8 cellular contexts compared by ENCODE assay signal in the genomic region with DNA sequence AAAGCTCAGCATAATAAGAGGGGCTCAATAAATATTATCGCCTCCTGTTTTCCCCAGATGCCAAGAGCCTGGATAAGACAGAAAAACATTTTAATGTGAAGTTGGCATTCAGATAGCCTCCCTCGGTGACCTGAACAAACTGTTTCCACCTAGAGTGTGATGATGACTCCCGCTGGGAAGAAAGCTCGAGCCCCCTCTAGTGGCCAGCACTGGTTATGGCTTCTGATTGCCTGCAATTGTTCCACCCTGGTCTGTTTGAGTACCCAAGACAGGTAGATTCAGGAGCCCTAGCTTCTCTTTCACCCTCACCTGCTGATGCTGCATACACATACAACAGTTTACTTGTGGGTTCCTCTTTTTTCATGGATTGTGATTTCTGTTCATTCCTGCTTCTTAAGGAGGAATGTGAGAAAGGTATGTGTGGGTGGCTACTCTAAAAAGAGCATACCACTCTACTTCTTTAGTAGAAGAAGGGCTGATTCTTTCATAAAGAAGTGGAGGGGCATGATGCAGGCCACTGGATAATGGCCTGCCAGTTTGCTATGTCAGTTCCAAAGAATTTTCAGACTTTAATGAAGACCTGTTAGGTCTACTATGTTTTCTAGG. TPM values are rescaled to one million over a fixed set of nuclear protein-coding genes. Genes with fewer than 3 reads are reported as not detected.
DNase-seq lines count a peak whose midpoint lies in the region; ATAC-seq and TF ChIP-seq lines count a peak whose summit lies in the region.

No MANE protein-coding gene starts in this region.

- H3K9me3 ChIP-seq in DOHH2 (ENCODE audit: control insufficient read depth, insufficient read depth, low read length) (no peaks in the 10 kb centered on the region), HEK293 (ENCODE audit: control insufficient read depth, insufficient read depth, low read depth, low read length) (no peaks in the 10 kb centered on the region)

- no peak overlapping the region for H3K4me3 ChIP-seq in DOHH2 (ENCODE audit: low read length)
- H3K4me3 ChIP-seq in HEK293 (ENCODE audit: low read depth, low read length): no peak overlapping the region

- DNase-seq in NCI-H2171 treated with DMSO at 0.1 percent for 48 hours (lab: John Stamatoyannopoulos, UW): peak; percentile 69
- peak; percentile 67 for DNase-seq in central memory CD4-positive, alpha-beta T cell
- DNase-seq in left colon: peak; percentile 55 to 84
- DNase-seq in stimulated activated CD4-positive, alpha-beta T cell treated with anti-CD3 and anti-CD28 coated beads, Interleukin-4, amount 100 ng/mL, for 4 hours: peak; percentile 74 to 81

- H3K36me3 ChIP-seq in DOHH2 (ENCODE audit: control insufficient read depth, low read length): peaks cover 90% of the 10 kb centered on the region
- peaks cover 33 to 80% of the 10 kb centered on the region in 2 experiments for H3K36me3 ChIP-seq in HEK293 (ENCODE audit: control insufficient read depth in 2 of 2, insufficient read depth in 1 of 2, low read length in 2 of 2)

- no peaks in the 10 kb centered on the region for H3F3A ChIP-seq in DOHH2 (ENCODE audit: control insufficient read depth, insufficient read depth)

- POLR2A ChIA-PET in HEK293 (lab: Yijun Ruan, JAX): interaction anchor here (2.3 kb wide), 1 partner anchor 76 kb away, joined by 9 read pairs; a partner anchor contains a TSS

- peaks cover 19% of the 10 kb centered on the region for H3K79me2 ChIP-seq in DOHH2 (ENCODE audit: control insufficient read depth, low read length)

- H3K9me2 ChIP-seq in DOHH2 (replicated peaks; ENCODE audit: control insufficient read depth, low read length): no peaks in the 10 kb centered on the region

- no peaks in the 10 kb centered on the region for H3K27me3 ChIP-seq in DOHH2 (ENCODE audit: control insufficient read depth, low read length)

- no peak overlapping the region for H3K27ac ChIP-seq in DOHH2 (ENCODE audit: low read depth, low read length)
- H3K27ac ChIP-seq in HEK293 (ENCODE audit: extremely low read depth, low read depth, low read length): no peak overlapping the region

- no peak overlapping the region for H3K4me2 ChIP-seq in DOHH2 (ENCODE audit: low read length)

- CTCF ChIA-PET in HEK293 (lab: Yijun Ruan, JAX): interaction anchor here (0.5 to 13.9 kb wide), 35 partner anchors 8 to 992 kb away, joined by 3 to 266 read pairs (median 4); a partner anchor contains a TSS

- peak; percentile 96 for TF ChIP-seq CTCF in DOHH2 (IDR thresholded peaks at IDR 0.05; ENCODE audit: low read depth, low read length, poor library complexity, severe bottlenecking)
- TF ChIP-seq CTCF in HEK293 (tag by site-specific recombination; IDR thresholded peaks at IDR 0.05): peak; percentile 53; the same call in 1 of the 2 replicates

- H3K4me1 ChIP-seq in DOHH2 (ENCODE audit: control insufficient read depth, low read length) (peaks cover 8% of the 10 kb centered on the region), HEK293 (ENCODE audit: control insufficient read depth, insufficient read depth, low read length) (no peaks in the 10 kb centered on the region)

- H4K20me1 ChIP-seq in DOHH2 (ENCODE audit: control insufficient read depth, insufficient read depth, low read depth, low read length): no peaks in the 10 kb centered on the region

- intact Hi-C loops in left colon (cut with DNase I, micrococcal nuclease): loop anchor here (2.0 to 5.0 kb wide), 2 partner anchors 75 to 77 kb away; a partner anchor contains a TSS

- ATAC-seq in activated CD4-positive, CD25-positive, alpha-beta regulatory T cell treated with anti-CD3 and anti-CD28 coated beads, Interleukin-2, amount 50 U/mL, for 24 hours: peak; percentile 76 to 91
- ATAC-seq in left colon: peak; percentile 83
- no peak for ATAC-seq in GM21717 (IDR thresholded peaks at IDR 0.05; ENCODE audit: unreplicated experiment)

TF ChIP-seq in HEK293, 187 proteins besides CTCF, POLR2A, EP300 and RAD21 (continues in another document):
- TF ChIP-seq ZBTB1 (tag by site-specific recombination; IDR thresholded peaks at IDR 0.05): no peak
- peak; percentile 57 for TF ChIP-seq ZIC2 (tag by site-specific recombination; IDR thresholded peaks at IDR 0.05)
- TF ChIP-seq, protein P1, sequence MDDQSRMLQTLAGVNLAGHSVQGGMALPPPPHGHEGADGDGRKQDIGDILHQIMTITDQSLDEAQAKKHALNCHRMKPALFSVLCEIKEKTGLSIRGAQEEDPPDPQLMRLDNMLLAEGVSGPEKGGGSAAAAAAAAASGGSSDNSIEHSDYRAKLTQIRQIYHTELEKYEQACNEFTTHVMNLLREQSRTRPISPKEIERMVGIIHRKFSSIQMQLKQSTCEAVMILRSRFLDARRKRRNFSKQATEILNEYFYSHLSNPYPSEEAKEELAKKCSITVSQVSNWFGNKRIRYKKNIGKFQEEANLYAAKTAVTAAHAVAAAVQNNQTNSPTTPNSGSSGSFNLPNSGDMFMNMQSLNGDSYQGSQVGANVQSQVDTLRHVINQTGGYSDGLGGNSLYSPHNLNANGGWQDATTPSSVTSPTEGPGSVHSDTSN (CRISPR knock-in tag; IDR thresholded peaks at IDR 0.05): no peak
- TF ChIP-seq ZNF19 (tag by site-specific recombination; IDR thresholded peaks at IDR 0.05; ENCODE audit: low read depth): no peak
- peak; percentile 32; the same call in 1 of the 2 replicates for TF ChIP-seq GLIS1 (tag by site-specific recombination; IDR thresholded peaks at IDR 0.05)
- peak; percentile 68 for TF ChIP-seq ZNF654 (tag by site-specific recombination; IDR thresholded peaks at IDR 0.05; ENCODE audit: low read depth)
- no peak for TF ChIP-seq ZNF184 (tag by site-specific recombination; IDR thresholded peaks at IDR 0.05)
- no peak for TF ChIP-seq HOXD13 (CRISPR knock-in tag; IDR thresholded peaks at IDR 0.05; ENCODE audit: borderline replicate concordance)
- TF ChIP-seq WT1 (tag by site-specific recombination; IDR thresholded peaks at IDR 0.05): no peak
- no peak for TF ChIP-seq ZNF391 (tag by site-specific recombination; IDR thresholded peaks at IDR 0.05; ENCODE audit: borderline replicate concordance, low read depth)
- no peak for TF ChIP-seq ZNF292 (tag by site-specific recombination; IDR thresholded peaks at IDR 0.05; ENCODE audit: borderline replicate concordance, low read depth)
- TF ChIP-seq, protein P2, sequence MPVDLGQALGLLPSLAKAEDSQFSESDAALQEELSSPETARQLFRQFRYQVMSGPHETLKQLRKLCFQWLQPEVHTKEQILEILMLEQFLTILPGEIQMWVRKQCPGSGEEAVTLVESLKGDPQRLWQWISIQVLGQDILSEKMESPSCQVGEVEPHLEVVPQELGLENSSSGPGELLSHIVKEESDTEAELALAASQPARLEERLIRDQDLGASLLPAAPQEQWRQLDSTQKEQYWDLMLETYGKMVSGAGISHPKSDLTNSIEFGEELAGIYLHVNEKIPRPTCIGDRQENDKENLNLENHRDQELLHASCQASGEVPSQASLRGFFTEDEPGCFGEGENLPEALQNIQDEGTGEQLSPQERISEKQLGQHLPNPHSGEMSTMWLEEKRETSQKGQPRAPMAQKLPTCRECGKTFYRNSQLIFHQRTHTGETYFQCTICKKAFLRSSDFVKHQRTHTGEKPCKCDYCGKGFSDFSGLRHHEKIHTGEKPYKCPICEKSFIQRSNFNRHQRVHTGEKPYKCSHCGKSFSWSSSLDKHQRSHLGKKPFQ (tag by site-specific recombination; IDR thresholded peaks at IDR 0.05): no peak
- no peak for TF ChIP-seq ZNF791 (tag by site-specific recombination; IDR thresholded peaks at IDR 0.05)
- no peak for TF ChIP-seq SALL2 (tag by site-specific recombination; IDR thresholded peaks at IDR 0.05; ENCODE audit: borderline replicate concordance)
- no peak for TF ChIP-seq ZNF24 (tag by site-specific recombination; IDR thresholded peaks at IDR 0.05)
- TF ChIP-seq ZNF660 (tag by site-specific recombination; IDR thresholded peaks at IDR 0.05): 0 out of 2 replicates have a peak, but pooled peaks have one; percentile 43
- TF ChIP-seq, protein P3, sequence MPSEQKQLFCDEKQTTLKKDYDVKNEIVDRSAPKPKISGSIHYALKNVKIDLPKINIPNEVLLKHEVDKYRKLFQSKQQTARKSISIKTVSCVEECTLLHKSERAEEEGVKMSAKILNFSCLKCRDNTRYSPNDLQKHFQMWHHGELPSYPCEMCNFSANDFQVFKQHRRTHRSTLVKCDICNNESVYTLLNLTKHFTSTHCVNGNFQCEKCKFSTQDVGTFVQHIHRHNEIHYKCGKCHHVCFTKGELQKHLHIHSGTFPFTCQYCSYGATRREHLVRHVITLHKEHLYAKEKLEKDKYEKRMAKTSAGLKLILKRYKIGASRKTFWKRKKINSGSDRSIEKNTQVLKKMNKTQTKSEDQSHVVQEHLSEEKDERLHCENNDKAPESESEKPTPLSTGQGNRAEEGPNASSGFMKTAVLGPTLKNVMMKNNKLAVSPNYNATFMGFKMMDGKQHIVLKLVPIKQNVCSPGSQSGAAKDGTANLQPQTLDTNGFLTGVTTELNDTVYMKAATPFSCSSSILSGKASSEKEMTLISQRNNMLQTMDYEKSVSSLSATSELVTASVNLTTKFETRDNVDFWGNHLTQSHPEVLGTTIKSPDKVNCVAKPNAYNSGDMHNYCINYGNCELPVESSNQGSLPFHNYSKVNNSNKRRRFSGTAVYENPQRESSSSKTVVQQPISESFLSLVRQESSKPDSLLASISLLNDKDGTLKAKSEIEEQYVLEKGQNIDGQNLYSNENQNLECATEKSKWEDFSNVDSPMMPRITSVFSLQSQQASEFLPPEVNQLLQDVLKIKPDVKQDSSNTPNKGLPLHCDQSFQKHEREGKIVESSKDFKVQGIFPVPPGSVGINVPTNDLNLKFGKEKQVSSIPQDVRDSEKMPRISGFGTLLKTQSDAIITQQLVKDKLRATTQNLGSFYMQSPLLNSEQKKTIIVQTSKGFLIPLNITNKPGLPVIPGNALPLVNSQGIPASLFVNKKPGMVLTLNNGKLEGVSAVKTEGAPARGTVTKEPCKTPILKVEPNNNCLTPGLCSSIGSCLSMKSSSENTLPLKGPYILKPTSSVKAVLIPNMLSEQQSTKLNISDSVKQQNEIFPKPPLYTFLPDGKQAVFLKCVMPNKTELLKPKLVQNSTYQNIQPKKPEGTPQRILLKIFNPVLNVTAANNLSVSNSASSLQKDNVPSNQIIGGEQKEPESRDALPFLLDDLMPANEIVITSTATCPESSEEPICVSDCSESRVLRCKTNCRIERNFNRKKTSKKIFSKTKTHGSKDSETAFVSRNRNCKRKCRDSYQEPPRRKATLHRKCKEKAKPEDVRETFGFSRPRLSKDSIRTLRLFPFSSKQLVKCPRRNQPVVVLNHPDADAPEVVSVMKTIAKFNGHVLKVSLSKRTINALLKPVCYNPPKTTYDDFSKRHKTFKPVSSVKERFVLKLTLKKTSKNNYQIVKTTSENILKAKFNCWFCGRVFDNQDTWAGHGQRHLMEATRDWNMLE (tag by site-specific recombination; conservative IDR thresholded peaks at IDR 0.05; ENCODE audit: low read depth): no peak

RNA-seq across cellular contexts. Expression of a gene that starts 6.4 kb away (rescaled TPM):
- total RNA-seq in left colon: 10 to 100 TPM; 16.2 to 27.7 TPM

RNA-seq across cellular contexts. Expression of a gene that starts 6.8 kb away (rescaled TPM):
- total RNA-seq in left colon: 10 to 100 TPM; 25.9 to 34.1 TPM
